In the genomic region with DNA sequence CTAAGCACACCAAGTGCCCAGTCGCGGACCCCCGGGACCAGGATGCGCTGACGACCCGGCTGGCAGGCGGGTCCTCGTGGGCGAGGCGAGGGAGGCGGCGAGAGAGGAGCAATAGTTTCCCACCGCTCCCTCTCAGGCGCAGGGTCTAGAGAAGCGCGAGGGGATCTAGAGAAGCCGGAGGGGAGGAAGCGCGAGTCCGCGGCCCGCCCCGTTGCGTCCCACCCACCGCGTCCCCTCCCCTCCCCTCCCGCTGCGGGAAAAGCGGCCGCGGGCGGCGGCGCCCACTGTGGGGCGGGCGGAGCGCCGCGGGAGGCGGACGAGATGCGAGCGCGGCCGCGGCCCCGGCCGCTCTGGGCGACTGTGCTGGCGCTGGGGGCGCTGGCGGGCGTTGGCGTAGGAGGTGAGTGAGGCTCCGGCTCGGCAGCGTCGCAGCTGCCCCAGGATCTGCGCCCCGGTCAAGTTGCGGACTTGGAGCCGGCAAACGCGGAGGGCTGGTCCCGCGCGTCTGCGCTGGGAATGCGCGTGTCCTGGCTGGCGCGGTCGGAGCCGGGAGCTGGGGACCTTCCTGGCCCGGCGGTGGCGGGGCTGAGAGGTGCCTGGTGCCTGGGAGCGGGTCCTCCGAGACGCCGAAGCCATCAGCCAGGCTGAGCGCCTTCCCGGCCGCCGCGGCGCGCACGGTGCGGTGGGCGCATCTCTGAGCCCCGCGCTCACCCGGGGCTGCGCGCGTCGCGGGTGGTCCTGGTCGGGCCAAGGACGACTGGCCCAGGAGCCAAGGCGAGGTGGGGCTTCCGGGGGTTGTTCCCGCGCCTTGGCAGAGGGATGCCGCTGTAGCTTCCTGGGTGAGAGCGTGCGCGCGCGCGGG, we compare ENCODE assay signal across 8 cellular contexts. TPM values are rescaled to one million over a fixed set of nuclear protein-coding genes. Genes with fewer than 3 reads are reported as not detected.
DNase-seq lines count a peak whose midpoint lies in the region; ATAC-seq and TF ChIP-seq lines count a peak whose summit lies in the region.

Gene ITGB3 (plus strand): TSS at position 287 of the 862 bp plus-strand sequence. CDS start 35 bp downstream, at position 322.

- peak within 1 kb of the TSS; percentile 87 to 91 (median 88) for H3K27ac ChIP-seq in esophagus muscularis mucosa (replicated peaks in 1 of 4)

- peak within 1 kb of the TSS; percentile 1 to 95 (median 89) for H3K27ac Mint-ChIP-seq in naive B cell
- H3K27ac Mint-ChIP-seq in stimulated activated memory B cell treated with anti-CD40 and anti-IgM and Interleukin-4, amounts not matched to agents 10 μg/mL and 1 μg/mL and 100 μg/mL, for 72 hours: peak within 1 kb of the TSS; percentile 93

- WGBS in esophagus muscularis mucosa: under 1% methylated on average over 51 of the region's 112 CpGs

- in situ Hi-C loops in GM18951 (cut with MboI; ENCODE audit: low sequenced_read_pairs, unreplicated experiment): no loop called here

- no peaks in the 10 kb centered on the region for H3K36me3 Mint-ChIP-seq in naive B cell
- peaks cover 7% of the 10 kb centered on the region for H3K36me3 Mint-ChIP-seq in stimulated activated memory B cell treated with anti-CD40 and anti-IgM and Interleukin-4, amounts not matched to agents 10 μg/mL and 1 μg/mL and 100 μg/mL, for 72 hours

- TF ChIP-seq POLR2A in GM18951 (IDR thresholded peaks at IDR 0.05; ENCODE audit: extremely low read depth, insufficient read depth, insufficient read length) (peak; percentile 58), esophagus muscularis mucosa (IDR thresholded peaks at IDR 0.05; ENCODE audit: low read depth) (no peak)

- H3K4me1 ChIP-seq in NT2/D1 (ENCODE audit: insufficient read depth, insufficient read length) (peaks cover 10% of the 10 kb centered on the region), esophagus muscularis mucosa (peaks cover 19 to 55% (median 52%) of the 10 kb centered on the region in 4 donors)

- H3K27me3 ChIP-seq in NT2/D1 (ENCODE audit: insufficient read depth, insufficient read length): peaks cover 32% of the 10 kb centered on the region
- peaks cover 0 to 5% (median 0%) of the 10 kb centered on the region in 4 donors for H3K27me3 ChIP-seq in esophagus muscularis mucosa

- no peaks in the 10 kb centered on the region for H3K36me3 ChIP-seq in NT2/D1 (ENCODE audit: insufficient read depth, insufficient read length, low read length)
- no peaks in the 10 kb centered on the region for H3K36me3 ChIP-seq in esophagus muscularis mucosa

- H3K9me3 Mint-ChIP-seq in naive B cell: no peaks in the 10 kb centered on the region
- no peaks in the 10 kb centered on the region for H3K9me3 Mint-ChIP-seq in stimulated activated memory B cell treated with anti-CD40 and anti-IgM and Interleukin-4, amounts not matched to agents 10 μg/mL and 1 μg/mL and 100 μg/mL, for 72 hours

- ATAC-seq in HG03354 (IDR thresholded peaks at IDR 0.05; ENCODE audit: poor library complexity, severe bottlenecking, unreplicated experiment): peak; percentile 88
- peak; percentile 97 to 99 for ATAC-seq in naive B cell (ENCODE audit: low read depth in 2 of 2)
- peak; percentile 97 for ATAC-seq in stimulated activated memory B cell treated with anti-CD40 and anti-IgM and Interleukin-4, amounts not matched to agents 10 μg/mL and 1 μg/mL and 100 μg/mL, for 72 hours

- H3K9me3 ChIP-seq in NT2/D1 (ENCODE audit: insufficient read depth, low read length): no peaks in the 10 kb centered on the region
- no peaks in the 10 kb centered on the region for H3K9me3 ChIP-seq in esophagus muscularis mucosa

- intact Hi-C loops in esophagus muscularis mucosa (cut with DNase I): no loop called here

- peak; percentile 25 for TF ChIP-seq CTCF in AG09319 (IDR thresholded peaks at IDR 0.05; ENCODE audit: low read depth, low read length)
- peak; percentile 39 to 67 (median 53) for TF ChIP-seq CTCF in esophagus muscularis mucosa (IDR thresholded peaks at IDR 0.05)

- no peak for TF ChIP-seq EP300 in esophagus muscularis mucosa (IDR thresholded peaks at IDR 0.05)

- peaks cover 9 to 26% (median 15%) of the 10 kb centered on the region in 3 donors for H3K27me3 Mint-ChIP-seq in naive B cell
- peaks cover 9% of the 10 kb centered on the region for H3K27me3 Mint-ChIP-seq in stimulated activated memory B cell treated with anti-CD40 and anti-IgM and Interleukin-4, amounts not matched to agents 10 μg/mL and 1 μg/mL and 100 μg/mL, for 72 hours

- H3K4me3 Mint-ChIP-seq in naive B cell: peak within 1 kb of the TSS; percentile 87 to 98 (median 95)
- H3K4me3 Mint-ChIP-seq in stimulated activated memory B cell treated with anti-CD40 and anti-IgM and Interleukin-4, amounts not matched to agents 10 μg/mL and 1 μg/mL and 100 μg/mL, for 72 hours: peak within 1 kb of the TSS; percentile 96

- H3K4me3 ChIP-seq in NT2/D1 (ENCODE audit: insufficient read length, low read depth) (peak within 1 kb of the TSS; percentile 59), esophagus muscularis mucosa (peak within 1 kb of the TSS; percentile 81 to 96 (median 88))

- DNase-seq in AG09319 (ENCODE audit: extremely low read depth, low read depth) (no peak), NT2/D1 (ENCODE audit: low read depth, low spot score) (no peak), activated T-cell treated with anti-CD3 and anti-CD28 coated beads for 4 hours (peak; percentile 43), esophagus muscularis mucosa (ENCODE audit: extremely low spot score) (no peak), naive B cell (peak; percentile 77)

- H3K9ac ChIP-seq in NT2/D1 (ENCODE audit: insufficient read length, low read depth): peak within 1 kb of the TSS; percentile 80

- H3K4me1 Mint-ChIP-seq in naive B cell: peaks cover 18 to 42% (median 35%) of the 10 kb centered on the region in 3 donors
- peaks cover 34% of the 10 kb centered on the region for H3K4me1 Mint-ChIP-seq in stimulated activated memory B cell treated with anti-CD40 and anti-IgM and Interleukin-4, amounts not matched to agents 10 μg/mL and 1 μg/mL and 100 μg/mL, for 72 hours

RNA-seq across cellular contexts. Expression of gene ITGB3, which starts in this region (rescaled TPM):
- total RNA-seq in esophagus muscularis mucosa: 10 to 100 TPM; 48.6 to 61.5 (median 54.9) TPM
- 1 to 10 TPM in 5 of 6 donors, not detected in 1; 2.1 to 9.2 (median 5.1) TPM for polyA plus RNA-seq in naive B cell (ENCODE audit: low read depth in 6 of 6)

Comparison
In these comparisons a context has a peak if more than half of its experiments do, and no peak if none do; other contexts are left out.
1. DNase-seq: peak in activated T-cell treated with anti-CD3 and anti-CD28 coated beads for 4 hours (single experiment) and naive B cell (single experiment); none in AG09319 (single experiment), NT2/D1 (single experiment) and esophagus muscularis mucosa (single experiment).
2. Peak in every context shown above with its lines, with median percentiles within 50 percentile points of each other: ATAC-seq.